Comparison of ENCODE assay signal across 22 cellular contexts in the genomic region with DNA sequence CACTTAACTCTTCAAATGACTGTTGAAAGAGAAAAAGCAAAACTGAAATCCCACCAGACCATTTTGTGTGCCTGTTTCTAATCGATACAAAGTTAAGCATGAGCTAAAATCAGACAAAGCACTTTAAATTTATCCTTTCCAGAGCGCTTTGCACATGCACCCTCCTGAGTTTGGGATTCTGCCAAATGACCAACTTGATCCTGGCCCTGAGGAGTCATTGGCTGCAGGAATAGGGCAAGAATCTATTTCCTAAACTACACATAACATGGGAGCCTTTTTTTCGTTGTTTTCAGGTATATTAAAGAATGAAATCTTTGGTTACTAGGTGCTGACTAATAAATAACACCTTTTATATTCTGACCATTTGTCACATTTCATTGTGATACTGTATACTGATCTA.
"Had no signal": no experiment of that assay in that cellular context is flagged by ENCODE, and none has a peak within 500 bp of the region (broad histone marks: within the 10 kb centered on the region; RNA-seq: fewer than 3 reads in every experiment).

No MANE protein-coding gene starts in this region.

- H3K27ac ChIP-seq: foreskin keratinocyte, heart left ventricle, parathyroid adenoma, psoas muscle, spleen, tibial artery, upper lobe of left lung, uterus had no signal

- DNase-seq: effector CD4-positive, alpha-beta T cell; endodermal cell; erythroblast; foreskin keratinocyte; heart left ventricle; hippocampal formation; left colon; naive thymus-derived CD4-positive, alpha-beta T cell; nephron progenitor cell; psoas muscle; retina; spleen; stimulated activated CD4-positive, alpha-beta T cell treated with anti-CD3 and anti-CD28 coated beads, Interleukin-15, amount 100 ng/mL, for 24 hours; stimulated activated CD4-positive, alpha-beta T cell treated with anti-CD3 and anti-CD28 coated beads, Interleukin-1b, Interleukin-23, amount 100 ng/mL, for 48 hours; stimulated activated CD4-positive, alpha-beta T cell treated with anti-CD3 and anti-CD28 coated beads, Interleukin-4, amount 100 ng/mL, for 24 hours; tibial artery; upper lobe of left lung; uterus had no signal

- H3K9ac ChIP-seq: parathyroid adenoma had no signal

- H3K79me2 ChIP-seq: parathyroid adenoma had no signal

- FAIRE-seq: endothelial cell of umbilical vein had no signal

- H3K27me3 ChIP-seq: foreskin keratinocyte, heart left ventricle, spleen, tibial artery, upper lobe of left lung, uterus had no signal

- ATAC-seq: foreskin keratinocyte; heart left ventricle; left colon; naive thymus-derived CD4-positive, alpha-beta T cell; psoas muscle; sciatic nerve; stimulated activated memory B cell treated with anti-CD40 and anti-IgM and Interleukin-4, amounts not matched to agents 10 μg/mL and 1 μg/mL and 100 μg/mL, for 72 hours had no signal

- H3K4me1 ChIP-seq: foreskin keratinocyte, heart left ventricle, parathyroid adenoma, psoas muscle, spleen, tibial artery, upper lobe of left lung, uterus had no signal

- H3K9me3 ChIP-seq: heart left ventricle, psoas muscle, spleen, tibial artery, upper lobe of left lung, uterus had no signal

- H3K36me3 ChIP-seq: tibial artery, uterus had no signal

- H3K4me3 ChIP-seq: heart left ventricle, psoas muscle, spleen, tibial artery, upper lobe of left lung, uterus had no signal

- H2AFZ ChIP-seq: parathyroid adenoma had no signal
